ENCODE assay signal across 8 cellular contexts in the genomic region with DNA sequence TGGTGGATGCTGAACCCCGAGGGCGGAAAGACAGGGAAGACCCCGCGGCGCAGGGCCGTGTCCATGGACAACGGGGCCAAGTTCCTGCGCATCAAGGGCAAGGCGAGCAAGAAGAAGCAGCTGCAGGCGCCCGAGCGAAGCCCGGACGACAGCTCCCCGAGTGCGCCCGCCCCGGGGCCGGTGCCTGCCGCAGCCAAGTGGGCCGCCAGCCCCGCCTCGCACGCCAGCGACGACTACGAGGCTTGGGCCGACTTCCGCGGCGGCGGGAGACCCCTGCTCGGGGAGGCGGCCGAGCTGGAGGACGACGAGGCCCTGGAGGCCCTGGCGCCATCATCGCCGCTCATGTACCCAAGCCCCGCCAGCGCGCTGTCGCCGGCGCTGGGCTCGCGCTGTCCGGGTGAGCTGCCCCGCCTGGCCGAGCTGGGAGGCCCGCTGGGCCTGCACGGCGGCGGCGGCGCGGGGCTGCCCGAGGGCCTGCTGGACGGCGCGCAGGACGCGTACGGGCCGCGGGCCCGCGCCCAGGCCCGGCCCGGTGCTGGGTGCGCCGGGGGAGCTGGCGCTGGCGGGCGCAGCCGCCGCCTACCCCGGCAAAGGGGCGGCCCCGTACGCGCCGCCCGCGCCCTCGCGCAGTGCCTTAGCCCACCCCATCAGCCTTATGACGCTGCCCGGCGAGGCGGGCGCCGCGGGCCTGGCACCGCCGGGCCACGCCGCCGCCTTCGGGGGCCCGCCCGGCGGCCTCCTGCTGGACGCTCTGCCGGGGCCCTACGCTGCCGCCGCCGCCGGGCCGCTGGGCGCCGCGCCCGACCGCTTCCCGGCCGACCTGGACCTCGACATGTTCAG. TPM values are rescaled to one million over a fixed set of nuclear protein-coding genes. Genes with fewer than 3 reads are reported as not detected.
DNase-seq lines count a peak whose midpoint lies in the region; ATAC-seq, FAIRE-seq and TF ChIP-seq lines count a peak whose summit lies in the region.

No MANE protein-coding gene starts in this region.

- H3K27me3 ChIP-seq in pancreas = no peaks in the 10 kb centered on the region

- H3K27ac ChIP-seq in 22Rv1 = peak overlapping the region; percentile 40; the same call in 1 of the 2 replicates
- H3K27ac ChIP-seq in pancreas = peak overlapping the region; percentile 79 to 89 (median 80)

- no peak for FAIRE-seq in pancreas (lab: Jason Lieb, UNC)

- WGBS in pancreas, 2 donors = 14 to 36% methylated on average over 81 to 120 of the region's 120 CpGs

- ATAC-seq in pancreas (peak; percentile 14 to 58 (median 44)), HG03095 (IDR thresholded peaks at IDR 0.05; ENCODE audit: unreplicated experiment) (no peak)

- H3K4me1 ChIP-seq in pancreas = peaks cover 0 to 6% (median under 1%) of the 10 kb centered on the region in 3 donors

- peak overlapping the region; percentile 12 to 48 (median 32) for H3K4me3 ChIP-seq in pancreas

- H3K36me3 ChIP-seq in pancreas = no peaks in the 10 kb centered on the region

- no peaks in the 10 kb centered on the region for H3K9me3 ChIP-seq in pancreas

- TF ChIP-seq CTCF in 22Rv1 (IDR thresholded peaks at IDR 0.05) = no peak
- no peak for TF ChIP-seq CTCF in pancreas (IDR thresholded peaks at IDR 0.05)

- intact Hi-C loops in pancreas (cut with DNase I) = no loop called here

- DNase-seq in HS-5 (ENCODE audit: low read depth) = peak; percentile 16
- peak; percentile 19 for DNase-seq in activated gamma-delta T cell treated with anti-CD3 and anti-CD28 coated beads, Interleukin-2, amount 50 U/mL, for 16 hours (ENCODE audit: low read depth)
- DNase-seq in germinal center (ENCODE audit: low spot score) = peak; percentile 72
- peak in 4 of 6 donors; percentile 43 to 71 (median 66) for DNase-seq in pancreas
- DNase-seq in Ammon's horn (ENCODE audit: low spot score) = no peak
- DNase-seq in amygdala (lab: John Stamatoyannopoulos, UW) = no peak

RNA-seq across cellular contexts. Expression of gene FOXO6, which starts 20.7 kb away (rescaled TPM):
- 1 to 10 TPM in 4 of 6 donors, under 1 TPM in 2; 0.79 to 2.0 (median 1.2) TPM for total RNA-seq in pancreas
- polyA plus RNA-seq in pancreas = 1 to 10 TPM; 1.1 to 1.8 TPM

Comparison
In these comparisons a context has a peak if more than half of its experiments do, and no peak if none do; other contexts are left out.
1. DNase-seq: peak in HS-5 (single experiment), activated gamma-delta T cell treated with anti-CD3 and anti-CD28 coated beads, Interleukin-2, amount 50 U/mL, for 16 hours (single experiment), germinal center (single experiment) and pancreas (4 of 6); none in Ammon's horn (single experiment) and amygdala (0 of 56).